In the genomic region with DNA sequence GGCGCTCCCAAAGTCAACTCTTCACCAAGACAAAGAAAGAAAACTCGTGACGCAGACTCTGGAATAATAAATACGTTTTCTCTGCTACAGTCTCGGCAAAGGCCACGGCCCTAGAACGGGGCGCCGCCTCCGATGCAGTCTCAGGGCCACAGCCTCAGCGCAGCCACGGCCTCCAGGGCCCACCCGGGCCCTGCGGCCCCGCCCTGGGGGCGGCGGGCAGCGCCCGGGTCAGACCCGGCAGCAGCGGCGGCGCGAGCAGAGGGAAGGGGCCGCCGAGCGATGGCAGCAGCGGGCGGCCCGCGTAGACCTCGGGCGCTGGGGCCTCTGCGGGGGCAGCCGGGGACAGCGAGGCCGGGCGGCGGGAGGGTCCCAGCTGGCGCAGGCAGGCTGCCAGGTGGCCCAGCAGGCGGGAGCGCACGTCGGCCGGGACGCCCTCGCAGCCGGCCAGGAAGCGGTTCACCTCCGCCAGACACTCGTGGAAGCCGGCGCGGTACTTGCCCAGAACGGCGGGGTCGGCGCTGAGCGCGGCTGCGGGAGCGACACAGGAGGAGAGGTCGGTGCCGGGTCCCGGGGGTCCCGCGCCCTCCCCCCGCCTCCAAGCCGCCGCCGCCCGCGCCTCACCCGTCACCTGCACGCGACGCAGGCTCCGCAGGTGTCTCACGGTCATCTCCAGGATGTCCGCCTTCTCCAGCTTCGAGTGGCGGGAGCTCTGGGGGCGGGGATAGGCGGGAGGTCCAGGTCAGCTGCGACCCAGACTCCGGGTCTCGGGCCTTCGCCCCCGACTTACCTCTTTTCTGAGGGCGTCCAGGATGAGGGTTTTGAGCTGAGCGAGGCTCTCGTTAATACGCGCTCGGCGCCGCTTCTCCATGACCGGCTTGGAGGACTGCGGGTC, we compare ENCODE assay signal across 8 cellular contexts. TPM values are rescaled to one million over a fixed set of nuclear protein-coding genes. Genes with fewer than 3 reads are reported as not detected.
DNase-seq lines count a peak whose midpoint lies in the region; ATAC-seq and TF ChIP-seq lines count a peak whose summit lies in the region.
"Had no signal": no experiment of that assay in that cellular context is flagged by ENCODE, and none has a peak within 500 bp of the region (broad histone marks: within the 10 kb centered on the region; RNA-seq: fewer than 3 reads in every experiment).

No MANE protein-coding gene starts in this region.

- H3K4me3 ChIP-seq in Panc1 (ENCODE audit: low read depth in 2 of 2, low read length in 2 of 2) (peak overlapping the region; percentile 56 to 69), epithelial cell of proximal tubule (ENCODE audit: low read depth, low read length) (peak overlapping the region; percentile 80)

- TSS peak; percentile 94 for BruUV-seq in Panc1 (replicated peaks; lab: Mats Ljungman, UMichigan)

- no peak overlapping the region for H3K4me3 Mint-ChIP-seq in natural killer cell treated with Interleukin-12 subunit alpha and Interleukin-12 subunit beta and Interleukin-15 and Interleukin-18, amount 100 ng/mL, for 72 hours

- no peaks in the 10 kb centered on the region for H3K27me3 ChIP-seq in Panc1 (ENCODE audit: control insufficient read depth, insufficient read depth, low read length)

- H3K4me1 ChIP-seq in Panc1 (ENCODE audit: control insufficient read depth, insufficient read depth, low read length): peaks cover 22% of the 10 kb centered on the region

- H3K27ac ChIP-seq in Panc1 (ENCODE audit: low read length): peak overlapping the region; percentile 61

- in situ Hi-C loops in Panc1 (cut with HindIII; ENCODE audit: low pct_unique_long_range_greater_than_20kb, low sequenced_read_pairs): no loop called here

- peaks cover 0 to 7% of the 10 kb centered on the region in 2 donors for H3K4me1 Mint-ChIP-seq in natural killer cell treated with Interleukin-12 subunit alpha and Interleukin-12 subunit beta and Interleukin-15 and Interleukin-18, amount 100 ng/mL, for 72 hours (ENCODE audit: low read depth in 2 of 2)

- DNase-seq in GM20000 (ENCODE audit: low spot score) (peak; percentile 72), Panc1 (ENCODE audit: low read depth, low spot score) (no peak), epithelial cell of proximal tubule (ENCODE audit: low read depth) (no peak), 8988T (no peak), AG08395 (ENCODE audit: low spot score) (no peak)
- peak; percentile 60 for DNase-seq in natural killer cell treated with Interleukin-12 subunit alpha and Interleukin-12 subunit beta and Interleukin-15 and Interleukin-18, amount 100 ng/mL, for 72 hours (ENCODE audit: low spot score)

- TF ChIP-seq CTCF in GM20000 (IDR thresholded peaks at IDR 0.05; ENCODE audit: extremely low read depth, missing control alignments) (no peak), Panc1 (IDR thresholded peaks at IDR 0.05) (no peak; the same call in 1 of the 2 replicates), epithelial cell of proximal tubule (conservative IDR thresholded peaks at IDR 0.05; ENCODE audit: low read depth, low read length) (no peak)

- ATAC-seq in Panc1 (peak; percentile 9), GM18907 (IDR thresholded peaks at IDR 0.05; ENCODE audit: unreplicated experiment) (no peak)
- no peak for ATAC-seq in natural killer cell treated with Interleukin-12 subunit alpha and Interleukin-12 subunit beta and Interleukin-15 and Interleukin-18, amount 100 ng/mL, for 72 hours

- no peaks in the 10 kb centered on the region for H3K9me3 Mint-ChIP-seq in natural killer cell treated with Interleukin-12 subunit alpha and Interleukin-12 subunit beta and Interleukin-15 and Interleukin-18, amount 100 ng/mL, for 72 hours

- intact Hi-C loops in Panc1 (cut with micrococcal nuclease; ENCODE audit: unreplicated experiment): no loop called here

- no peaks in the 10 kb centered on the region; the same call in 1 of the 2 replicates for H3K36me3 ChIP-seq in Panc1 (ENCODE audit: control insufficient read depth, insufficient read depth, low read length)

- peaks cover 10 to 15% of the 10 kb centered on the region in 2 donors for H3K27me3 Mint-ChIP-seq in natural killer cell treated with Interleukin-12 subunit alpha and Interleukin-12 subunit beta and Interleukin-15 and Interleukin-18, amount 100 ng/mL, for 72 hours

- no peak overlapping the region for H3K27ac Mint-ChIP-seq in natural killer cell treated with Interleukin-12 subunit alpha and Interleukin-12 subunit beta and Interleukin-15 and Interleukin-18, amount 100 ng/mL, for 72 hours

- no peaks in the 10 kb centered on the region for H3K9me3 ChIP-seq in Panc1 (ENCODE audit: control insufficient read depth, insufficient read depth, low read depth, low read length)

- H3K36me3 Mint-ChIP-seq in natural killer cell treated with Interleukin-12 subunit alpha and Interleukin-12 subunit beta and Interleukin-15 and Interleukin-18, amount 100 ng/mL, for 72 hours: no peaks in the 10 kb centered on the region

- POLR2A ChIA-PET in Panc1 (lab: Charles Lee): no interaction called here

- CTCF ChIA-PET in Panc1 (lab: Charles Lee): no interaction called here

RNA-seq across cellular contexts. Expression of a gene that starts 0.7 kb away (rescaled TPM):
- 74.2 TPM for total RNA-seq in Panc1 (2021; ENCODE audit: unreplicated experiment)
- 67.0 TPM for polyA plus RNA-seq in Panc1 (2012; ENCODE audit: insufficient read length)
- 141 and 193 TPM in 2 replicates for total RNA-seq in epithelial cell of proximal tubule
- total RNA-seq in natural killer cell treated with Interleukin-12 subunit alpha and Interleukin-12 subunit beta and Interleukin-15 and Interleukin-18, amount 100 ng/mL, for 72 hours: not detected

RNA-seq across cellular contexts. Expression of a gene that starts 14.1 kb away (rescaled TPM):
- total RNA-seq in Panc1 (2021; ENCODE audit: unreplicated experiment) (102 TPM), epithelial cell of proximal tubule (66.0 and 75.6 TPM in 2 replicates)
- polyA plus RNA-seq in Panc1 (2012; ENCODE audit: insufficient read length): 82.4 TPM
- total RNA-seq in natural killer cell treated with Interleukin-12 subunit alpha and Interleukin-12 subunit beta and Interleukin-15 and Interleukin-18, amount 100 ng/mL, for 72 hours: 10 to 100 TPM; 15.2 to 44.3 TPM

RNA-seq across cellular contexts. Expression of a gene that starts 17.3 kb away (rescaled TPM):
- 1.5 TPM for total RNA-seq in Panc1 (2021; ENCODE audit: unreplicated experiment)
- 4.7 TPM for polyA plus RNA-seq in Panc1 (2012; ENCODE audit: insufficient read length)
- total RNA-seq in epithelial cell of proximal tubule: not detected in 2 replicates
- total RNA-seq in natural killer cell treated with Interleukin-12 subunit alpha and Interleukin-12 subunit beta and Interleukin-15 and Interleukin-18, amount 100 ng/mL, for 72 hours: not detected
- total RNA-seq: T-helper 1 cell treated with Interleukin-12 subunit alpha and Interleukin-12 subunit beta and Interleukin-4 antibody, amounts not matched to agents 30 ng/mL and 1 ng/mL, for 36 hours had no signal

RNA-seq across cellular contexts. Expression of a gene that starts 20.8 kb away (rescaled TPM):
- total RNA-seq in Panc1 (2021; ENCODE audit: unreplicated experiment) (153 TPM), epithelial cell of proximal tubule (261 and 462 TPM in 2 replicates)
- 160 TPM for polyA plus RNA-seq in Panc1 (2012; ENCODE audit: insufficient read length)
- total RNA-seq in natural killer cell treated with Interleukin-12 subunit alpha and Interleukin-12 subunit beta and Interleukin-15 and Interleukin-18, amount 100 ng/mL, for 72 hours: 1 to 10 TPM; 9.3 to 9.4 TPM

RNA-seq across cellular contexts. Expression of a gene that starts 32.9 kb away (rescaled TPM):
- total RNA-seq in Panc1 (2021; ENCODE audit: unreplicated experiment) (9.8 TPM), epithelial cell of proximal tubule (3.1 and 6.8 TPM in 2 replicates)
- polyA plus RNA-seq in Panc1 (2012; ENCODE audit: insufficient read length): 12.0 TPM
- 1 to 10 TPM; 1.4 TPM for total RNA-seq in natural killer cell treated with Interleukin-12 subunit alpha and Interleukin-12 subunit beta and Interleukin-15 and Interleukin-18, amount 100 ng/mL, for 72 hours

Comparison
In these comparisons a context has a peak if more than half of its experiments do, and no peak if none do; other contexts are left out.
1. DNase-seq: peak in GM20000 (single experiment) and natural killer cell treated with Interleukin-12 subunit alpha and Interleukin-12 subunit beta and Interleukin-15 and Interleukin-18, amount 100 ng/mL, for 72 hours (single experiment); none in Panc1 (single experiment), epithelial cell of proximal tubule (single experiment), 8988T (single experiment) and AG08395 (single experiment).
2. RNA of a gene that starts 0.7 kb away (total RNA-seq): 141 to 193 TPM in epithelial cell of proximal tubule and 74.2 TPM in Panc1 (single experiment); not detected in natural killer cell treated with Interleukin-12 subunit alpha and Interleukin-12 subunit beta and Interleukin-15 and Interleukin-18, amount 100 ng/mL, for 72 hours; every median in the first group is over 10 times any median in the second.